Comparison of ENCODE assay signal across 12 cellular contexts in genomic region chr2:9001778-9002177, GRCh38. TPM values are rescaled to one million over a fixed set of nuclear protein-coding genes. Genes with fewer than 3 reads are reported as not detected.
DNase-seq lines count a peak whose midpoint lies in the region; ATAC-seq and TF ChIP-seq lines count a peak whose summit lies in the region.
"Had no signal": no experiment of that assay in that cellular context is flagged by ENCODE, and none has a peak within 500 bp of the region (broad histone marks: within the 10 kb centered on the region; RNA-seq: fewer than 3 reads in every experiment).

No MANE protein-coding gene starts in this region.

- H3K27me3 ChIP-seq in GM23248 (replicated peaks; ENCODE audit: insufficient read depth) (no peaks in the 10 kb centered on the region), RWPE2 (ENCODE audit: insufficient read depth, poor library complexity, severe bottlenecking) (no peaks in the 10 kb centered on the region), fibroblast of lung (ENCODE audit: control insufficient read depth, insufficient read depth, low read length) (no peaks in the 10 kb centered on the region), parathyroid adenoma (ENCODE audit: control insufficient read depth, insufficient read depth, low read length) (no peaks in the 10 kb centered on the region), MM.1S (replicated peaks; ENCODE audit: insufficient read depth, low read length) (no peaks in the 10 kb centered on the region)

- no peak overlapping the region for H3K27ac ChIP-seq in GM23248
- peak overlapping the region; percentile 91 for H3K27ac ChIP-seq in RWPE2 (ENCODE audit: poor library complexity, severe bottlenecking)
- H3K27ac ChIP-seq in fibroblast of lung (ENCODE audit: insufficient read depth, low read length) = no peak overlapping the region
- H3K27ac ChIP-seq in parathyroid adenoma = no peak overlapping the region
- no peak overlapping the region for H3K27ac ChIP-seq in MM.1S (ENCODE audit: low read length)

- no peak overlapping the region for H3K27ac Mint-ChIP-seq in stimulated activated naive B cell treated with anti-CD40 and anti-IgM and Interleukin-4, amounts not matched to agents 10 μg/mL and 1 μg/mL and 100 μg/mL, for 72 hours
- H3K27ac Mint-ChIP-seq: activated CD4-positive, alpha-beta memory T cell treated with anti-CD3 and anti-CD28 coated beads for 36 hours had no signal

- no peaks in the 10 kb centered on the region for H4K20me1 ChIP-seq in GM23248 (ENCODE audit: insufficient read depth)
- H4K20me1 ChIP-seq in fibroblast of lung (ENCODE audit: control insufficient read depth, extremely low read depth, insufficient read depth, low read length) = no peaks in the 10 kb centered on the region
- H4K20me1 ChIP-seq in MM.1S (ENCODE audit: insufficient read depth, low read length) = no peaks in the 10 kb centered on the region

- ATAC-seq in RWPE2 (ENCODE audit: low read depth) (no peak), HG03571 (IDR thresholded peaks at IDR 0.05; ENCODE audit: unreplicated experiment) (no peak)
- no peak for ATAC-seq in stimulated activated naive B cell treated with anti-CD40 and anti-IgM and Interleukin-4, amounts not matched to agents 10 μg/mL and 1 μg/mL and 100 μg/mL, for 72 hours (replicated peaks)
- ATAC-seq: right cardiac atrium, T-helper 17 cell had no signal

- no peaks in the 10 kb centered on the region for H3K9me3 ChIP-seq in GM23248 (ENCODE audit: low read depth)
- H3K9me3 ChIP-seq in RWPE2 (ENCODE audit: severe bottlenecking) = no peaks in the 10 kb centered on the region
- H3K9me3 ChIP-seq in fibroblast of lung (ENCODE audit: control insufficient read depth, insufficient read depth, low read depth, low read length) = no peaks in the 10 kb centered on the region
- H3K9me3 ChIP-seq in parathyroid adenoma (ENCODE audit: control insufficient read depth, low read length) = no peaks in the 10 kb centered on the region
- H3K9me3 ChIP-seq in MM.1S (replicated peaks; ENCODE audit: insufficient read depth, low read length) = no peaks in the 10 kb centered on the region

- WGBS in GM23248 (ENCODE audit: low coverage in 1 of 2, low lambda C conversion rate in 2 of 2, missing lambda C conversion rate in 2 of 2), 2 experiments = 93 to 95% methylated on average over 8 of the region's 8 CpGs

- H2AFZ ChIP-seq in GM23248 = no peak overlapping the region
- H2AFZ ChIP-seq in fibroblast of lung (ENCODE audit: low read length) = no peak overlapping the region
- no peak overlapping the region for H2AFZ ChIP-seq in parathyroid adenoma
- H2AFZ ChIP-seq in MM.1S (ENCODE audit: low read length) = no peak overlapping the region

- H3K4me3 Mint-ChIP-seq in stimulated activated naive B cell treated with anti-CD40 and anti-IgM and Interleukin-4, amounts not matched to agents 10 μg/mL and 1 μg/mL and 100 μg/mL, for 72 hours = no peak overlapping the region
- H3K4me3 Mint-ChIP-seq: activated CD4-positive, alpha-beta memory T cell treated with anti-CD3 and anti-CD28 coated beads for 36 hours had no signal

- no peaks in the 10 kb centered on the region for H3K36me3 Mint-ChIP-seq in stimulated activated naive B cell treated with anti-CD40 and anti-IgM and Interleukin-4, amounts not matched to agents 10 μg/mL and 1 μg/mL and 100 μg/mL, for 72 hours
- H3K36me3 Mint-ChIP-seq: activated CD4-positive, alpha-beta memory T cell treated with anti-CD3 and anti-CD28 coated beads for 36 hours had no signal

- H3K36me3 ChIP-seq in GM23248 (ENCODE audit: low read depth) = no peaks in the 10 kb centered on the region
- H3K36me3 ChIP-seq in RWPE2 (ENCODE audit: low read depth) = no peaks in the 10 kb centered on the region
- no peaks in the 10 kb centered on the region for H3K36me3 ChIP-seq in fibroblast of lung (ENCODE audit: control insufficient read depth, insufficient read depth, low read length)
- no peaks in the 10 kb centered on the region for H3K36me3 ChIP-seq in parathyroid adenoma (ENCODE audit: control insufficient read depth, insufficient read depth, low read length)
- no peaks in the 10 kb centered on the region for H3K36me3 ChIP-seq in MM.1S (replicated peaks; ENCODE audit: insufficient read depth, low read length)

- DNase-seq in GM23248 (no peak), RWPE2 (ENCODE audit: low spot score) (no peak), fibroblast of lung (ENCODE audit: low read depth in 2 of 2) (no peak), MM.1S (no peak)
- DNase-seq in stimulated activated naive B cell treated with anti-CD40 and anti-IgM and Interleukin-4, amounts not matched to agents 10 μg/mL and 1 μg/mL and 100 μg/mL, for 72 hours = no peak
- DNase-seq in stimulated activated CD4-positive, alpha-beta T cell treated with anti-CD3 and anti-CD28 coated beads, Interleukin-12 subunit alpha, Interleukin-12 subunit beta, amount 100 ng/mL, for 4 hours = no peak
- DNase-seq: activated CD4-positive, alpha-beta memory T cell treated with anti-CD3 and anti-CD28 coated beads for 36 hours; mesendoderm; right cardiac atrium; T-helper 17 cell had no signal

- peaks cover 6 to 24% of the 10 kb centered on the region in 2 donors for H3K4me1 Mint-ChIP-seq in stimulated activated naive B cell treated with anti-CD40 and anti-IgM and Interleukin-4, amounts not matched to agents 10 μg/mL and 1 μg/mL and 100 μg/mL, for 72 hours

- in situ Hi-C loops in GM23248 (cut with MboI) = no loop called here

- no peaks in the 10 kb centered on the region for H3K9me3 Mint-ChIP-seq in stimulated activated naive B cell treated with anti-CD40 and anti-IgM and Interleukin-4, amounts not matched to agents 10 μg/mL and 1 μg/mL and 100 μg/mL, for 72 hours
- H3K9me3 Mint-ChIP-seq: activated CD4-positive, alpha-beta memory T cell treated with anti-CD3 and anti-CD28 coated beads for 36 hours had no signal

- H3K79me2 ChIP-seq in GM23248 (ENCODE audit: insufficient read depth) (peaks cover 64% of the 10 kb centered on the region), fibroblast of lung (ENCODE audit: control insufficient read depth, insufficient read depth, low read length) (peaks cover 50% of the 10 kb centered on the region), parathyroid adenoma (peaks cover 25% of the 10 kb centered on the region), MM.1S (ENCODE audit: low read length) (0 out of 2 replicates have a peak, but pooled peaks cover 6% of the 10 kb centered on the region)

- peaks cover 13% of the 10 kb centered on the region for H3F3A ChIP-seq in GM23248 (ENCODE audit: insufficient read depth)
- H3F3A ChIP-seq in MM.1S (ENCODE audit: insufficient read depth, low read length) = no peaks in the 10 kb centered on the region

- peak overlapping the region; percentile 93 for H3K4me3 ChIP-seq in GM23248
- H3K4me3 ChIP-seq in RWPE2 (ENCODE audit: severe bottlenecking) = peak overlapping the region; percentile 96
- H3K4me3 ChIP-seq in fibroblast of lung (replicated peaks in 1 of 4; ENCODE audit: control extremely low read depth in 1 of 4, insufficient read depth in 1 of 4, low read depth in 3 of 4, low read length in 4 of 4) = peak overlapping the region; percentile 75 to 86 (median 80)
- no peak overlapping the region for H3K4me3 ChIP-seq in parathyroid adenoma (ENCODE audit: low read depth, low read length)
- H3K4me3 ChIP-seq in MM.1S (ENCODE audit: low read length) = no peak overlapping the region

- no peak overlapping the region for H3K9ac ChIP-seq in GM23248
- no peak overlapping the region for H3K9ac ChIP-seq in fibroblast of lung (ENCODE audit: insufficient read depth, low read length)
- H3K9ac ChIP-seq in parathyroid adenoma = no peak overlapping the region
- H3K9ac ChIP-seq in MM.1S (ENCODE audit: low read length) = no peak overlapping the region

- H3K4me1 ChIP-seq in GM23248 (ENCODE audit: insufficient read depth) (peaks cover 38% of the 10 kb centered on the region), RWPE2 (ENCODE audit: insufficient read depth, poor library complexity, severe bottlenecking) (peaks cover 40% of the 10 kb centered on the region), fibroblast of lung (ENCODE audit: control insufficient read depth, extremely low read depth, insufficient read depth, low read length) (peaks cover 2% of the 10 kb centered on the region), parathyroid adenoma (peaks cover 4% of the 10 kb centered on the region), MM.1S (ENCODE audit: low read length) (peaks cover 9% of the 10 kb centered on the region; the same call in 1 of the 2 replicates)

- TF ChIP-seq CTCF in RWPE2 (IDR thresholded peaks at IDR 0.05; ENCODE audit: poor library complexity, severe bottlenecking) (no peak), fibroblast of lung (conservative IDR thresholded peaks at IDR 0.05 in 1 of 2, IDR thresholded peaks at IDR 0.05 in 1 of 2; ENCODE audit: low read depth in 1 of 2, low read length in 2 of 2) (no peak), parathyroid adenoma (IDR thresholded peaks at IDR 0.05) (no peak), MM.1S (IDR thresholded peaks at IDR 0.05; ENCODE audit: low read length) (no peak)

- H3K9me2 ChIP-seq in GM23248 (ENCODE audit: insufficient read depth) = no peaks in the 10 kb centered on the region
- H3K9me2 ChIP-seq in MM.1S (replicated peaks; ENCODE audit: insufficient read depth, low read length) = no peaks in the 10 kb centered on the region

- H3K4me2 ChIP-seq in GM23248 (ENCODE audit: unreplicated experiment) (peak overlapping the region; percentile 87), fibroblast of lung (ENCODE audit: extremely low read depth, insufficient read depth, low read length) (peak overlapping the region; percentile 74), parathyroid adenoma (ENCODE audit: low read length) (peak overlapping the region; percentile 68), MM.1S (ENCODE audit: low read depth, low read length) (no peak overlapping the region)

- peaks cover 14 to 15% of the 10 kb centered on the region in 2 donors for H3K27me3 Mint-ChIP-seq in stimulated activated naive B cell treated with anti-CD40 and anti-IgM and Interleukin-4, amounts not matched to agents 10 μg/mL and 1 μg/mL and 100 μg/mL, for 72 hours

RNA-seq across cellular contexts. Expression of gene MBOAT2, which starts 1.7 kb away (rescaled TPM):
- 87.4 and 116 TPM in 2 replicates for total RNA-seq in GM23248 (2014; rRNA removed; shearing (Covaris generic))
- polyA plus RNA-seq in GM23248 (2016; fragmentation: Nextera tagmentation; extraction: Ambion mirVana) (103 and 107 TPM in 2 replicates), fibroblast of lung (44.8 and 68.3 TPM in 2 replicates)
- 36.0 and 46.4 TPM in 2 replicates for total RNA-seq in fibroblast of lung
- 32.3 and 42.0 TPM in 2 replicates for polyA plus RNA-seq in fibroblast of lung (2012)
- 10.5 and 40.1 TPM in 2 replicates for polyA minus RNA-seq in fibroblast of lung (ENCODE audit: low replicate concordance)

Comparison
In these comparisons a context has a peak if more than half of its experiments do, and no peak if none do; other contexts are left out.
1. H3K4me3 ChIP-seq: peak in GM23248 (single experiment), RWPE2 (single experiment) and fibroblast of lung (4 of 4); none in parathyroid adenoma (single experiment) and MM.1S (single experiment).